8 cellular contexts compared by ENCODE assay signal in the genomic region with DNA sequence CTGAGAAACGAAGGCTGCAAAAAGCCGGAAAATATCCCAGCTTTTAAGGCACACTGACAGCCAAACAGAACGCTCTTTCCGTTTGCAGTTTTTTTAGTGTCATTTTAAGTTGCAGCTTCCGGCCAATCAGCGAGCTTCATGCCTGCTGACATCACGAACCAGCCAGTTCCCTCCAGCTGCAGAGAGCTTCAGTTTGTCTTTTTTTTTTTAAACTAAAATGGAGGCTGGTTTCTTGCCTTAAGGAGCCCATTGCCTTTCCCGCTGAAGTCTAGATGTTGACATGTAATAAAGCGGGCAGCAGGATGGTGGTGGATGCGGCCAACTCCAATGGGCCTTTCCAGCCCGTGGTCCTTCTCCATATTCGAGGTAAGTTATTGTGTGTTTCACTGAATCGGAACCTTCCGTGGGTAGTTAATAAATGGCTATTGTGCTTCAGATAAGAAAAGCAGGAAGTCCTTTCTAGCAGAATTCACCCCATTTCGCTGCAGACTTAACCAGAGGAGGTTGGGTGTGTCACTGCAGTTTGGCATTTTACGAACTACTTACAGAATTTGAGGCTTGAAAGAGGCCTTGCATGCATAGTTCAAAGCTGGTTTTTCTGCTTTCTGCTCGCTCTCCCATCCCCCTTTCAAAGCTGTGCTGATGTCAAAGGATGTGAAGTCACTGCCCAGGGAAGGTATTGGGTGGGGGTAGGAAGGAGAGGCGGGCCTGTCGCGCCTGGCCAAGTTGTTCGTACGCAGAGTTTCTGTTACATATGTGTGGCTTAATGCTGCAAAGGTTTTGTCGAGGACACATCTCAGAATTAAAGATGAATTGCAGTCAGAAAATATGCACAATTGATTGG. TPM values are rescaled to one million over a fixed set of nuclear protein-coding genes. Genes with fewer than 3 reads are reported as not detected.
DNase-seq lines count a peak whose midpoint lies in the region; ATAC-seq and TF ChIP-seq lines count a peak whose summit lies in the region.

No MANE protein-coding gene starts in this region.

- WGBS in esophagus squamous epithelium, 2 donors, result 0% methylated on average over 21 to 23 of the region's 23 CpGs

- peak overlapping the region; percentile 82 for H3K9ac ChIP-seq in KMS-11

- peaks cover 52% of the 10 kb centered on the region for H3K79me2 ChIP-seq in DOHH2 (ENCODE audit: control insufficient read depth, low read length)
- H3K79me2 ChIP-seq in KMS-11 (ENCODE audit: insufficient read depth, low read depth), result peaks cover 47% of the 10 kb centered on the region

- H3K36me3 ChIP-seq in DOHH2 (ENCODE audit: control insufficient read depth, low read length), result peaks cover 46% of the 10 kb centered on the region
- no peaks in the 10 kb centered on the region for H3K36me3 ChIP-seq in KMS-11 (ENCODE audit: insufficient read depth)
- peaks cover 6% of the 10 kb centered on the region; the same call in 1 of the 2 replicates for H3K36me3 ChIP-seq in Panc1 (ENCODE audit: control insufficient read depth, insufficient read depth, low read length)
- peaks cover 0 to 12% (median 0%) of the 10 kb centered on the region in 3 donors for H3K36me3 ChIP-seq in esophagus squamous epithelium
- H3K36me3 ChIP-seq in muscle layer of duodenum (ENCODE audit: control insufficient read depth in 1 of 2, insufficient read depth in 2 of 2, low read length in 2 of 2), result peaks cover 0 to 10% of the 10 kb centered on the region in 2 donors

- POLR2A ChIA-PET in Panc1 (lab: Charles Lee), result interaction anchor here (0.6 to 1.0 kb wide), 8 partner anchors 12 to 203 kb away, joined by 3 to 8 read pairs (median 4); no protein-coding TSS in a partner anchor

- intact Hi-C loops in Panc1 (cut with micrococcal nuclease; ENCODE audit: unreplicated experiment) (no loop called here), esophagus squamous epithelium (cut with DNase I) (no loop called here)

- CTCF ChIA-PET in Panc1 (lab: Charles Lee), result interaction anchor here (0.6 to 0.7 kb wide), 3 partner anchors 71 to 219 kb away, joined by 4 to 8 read pairs (median 8); no protein-coding TSS in a partner anchor

- peaks cover 10% of the 10 kb centered on the region; the same call in 1 of the 2 replicates for H3F3A ChIP-seq in DOHH2 (ENCODE audit: control insufficient read depth, insufficient read depth)

- TSS peak; percentile 84 for BruUV-seq in Panc1 (replicated peaks; lab: Mats Ljungman, UMichigan)

- peak overlapping the region; percentile 39; the same call in 1 of the 2 replicates for H2AFZ ChIP-seq in KMS-11 (ENCODE audit: low read depth)

- ATAC-seq in GM21825 (IDR thresholded peaks at IDR 0.05; ENCODE audit: unreplicated experiment) (peak; percentile 77), Panc1 (peak; percentile 98)

- H4K20me1 ChIP-seq in DOHH2 (ENCODE audit: control insufficient read depth, insufficient read depth, low read depth, low read length), result peaks cover 22% of the 10 kb centered on the region; the same call in 1 of the 2 replicates
- no peaks in the 10 kb centered on the region for H4K20me1 ChIP-seq in KMS-11 (ENCODE audit: insufficient read depth)

- peak; percentile 86 for DNase-seq in Panc1 (ENCODE audit: low read depth, low spot score)
- DNase-seq in activated T-helper 1 cell treated with Interleukin-2 at 50 U/mL for 16 hours (ENCODE audit: low read depth), result peak; percentile 74
- peak; percentile 44 for DNase-seq in esophagus squamous epithelium (lab: John Stamatoyannopoulos, UW)
- peak; percentile 80 for DNase-seq in stimulated activated naive CD4-positive, alpha-beta T cell treated with Interleukin-2 at 50 U/mL for 16 hours (lab: John Stamatoyannopoulos, UW)

- H3K4me3 ChIP-seq in DOHH2 (ENCODE audit: low read length) (peak overlapping the region; percentile 75), KMS-11 (IDR thresholded peaks at IDR 0.05; ENCODE audit: insufficient read depth, low read depth, low read length) (no peak overlapping the region), Panc1 (ENCODE audit: low read depth in 2 of 2, low read length in 2 of 2) (peak overlapping the region; percentile 89 to 98), esophagus squamous epithelium (peak overlapping the region; percentile 46 to 71 (median 60)), muscle layer of duodenum (ENCODE audit: low read depth in 1 of 2, low read length in 2 of 2) (peak overlapping the region; percentile 76 to 98)

- H3K9me3 ChIP-seq in DOHH2 (ENCODE audit: control insufficient read depth, insufficient read depth, low read length), result no peaks in the 10 kb centered on the region
- no peaks in the 10 kb centered on the region for H3K9me3 ChIP-seq in Panc1 (ENCODE audit: control insufficient read depth, insufficient read depth, low read depth, low read length)
- no peaks in the 10 kb centered on the region for H3K9me3 ChIP-seq in esophagus squamous epithelium
- H3K9me3 ChIP-seq in muscle layer of duodenum (ENCODE audit: control insufficient read depth in 1 of 2, low read length in 2 of 2), result no peaks in the 10 kb centered on the region

- H3K9me2 ChIP-seq in DOHH2 (replicated peaks; ENCODE audit: control insufficient read depth, low read length), result no peaks in the 10 kb centered on the region

- in situ Hi-C loops in Panc1 (cut with HindIII; ENCODE audit: low pct_unique_long_range_greater_than_20kb, low sequenced_read_pairs), result no loop called here

- H3K4me2 ChIP-seq in DOHH2 (ENCODE audit: low read length) (peak overlapping the region; percentile 79), KMS-11 (peak overlapping the region; percentile 99)

- TF ChIP-seq CTCF in DOHH2 (IDR thresholded peaks at IDR 0.05; ENCODE audit: low read depth, low read length, poor library complexity, severe bottlenecking) (no peak), KMS-11 (conservative IDR thresholded peaks at IDR 0.05; ENCODE audit: low read depth, low read length) (no peak; the same call in 1 of the 2 replicates), Panc1 (IDR thresholded peaks at IDR 0.05) (no peak), esophagus squamous epithelium (IDR thresholded peaks at IDR 0.05) (no peak)

- TF ChIP-seq POLR2A in esophagus squamous epithelium (IDR thresholded peaks at IDR 0.05), result peak in 3 of 4 donors; percentile 44 to 90 (median 45)

- H3K27ac ChIP-seq in DOHH2 (ENCODE audit: low read depth, low read length) (peak overlapping the region; percentile 88), KMS-11 (peak overlapping the region; percentile 95), Panc1 (ENCODE audit: low read length) (peak overlapping the region; percentile 97), esophagus squamous epithelium (peak overlapping the region; percentile 94 to 100 (median 96)), muscle layer of duodenum (ENCODE audit: low read length) (peak overlapping the region; percentile 100)

- H3K4me1 ChIP-seq in DOHH2 (ENCODE audit: control insufficient read depth, low read length), result peaks cover 55% of the 10 kb centered on the region
- peaks cover 47% of the 10 kb centered on the region for H3K4me1 ChIP-seq in KMS-11 (ENCODE audit: low read depth, poor library complexity, severe bottlenecking)
- H3K4me1 ChIP-seq in Panc1 (ENCODE audit: control insufficient read depth, insufficient read depth, low read length), result peaks cover 29% of the 10 kb centered on the region
- H3K4me1 ChIP-seq in esophagus squamous epithelium, result peaks cover 28 to 60% (median 30%) of the 10 kb centered on the region in 3 donors
- peaks cover 17 to 37% of the 10 kb centered on the region in 2 donors for H3K4me1 ChIP-seq in muscle layer of duodenum (ENCODE audit: control insufficient read depth in 1 of 2, insufficient read depth in 2 of 2, low read length in 2 of 2)

- H3K27me3 ChIP-seq in DOHH2 (ENCODE audit: control insufficient read depth, low read length), result no peaks in the 10 kb centered on the region
- no peaks in the 10 kb centered on the region for H3K27me3 ChIP-seq in KMS-11 (ENCODE audit: insufficient read depth, low read depth)
- no peaks in the 10 kb centered on the region for H3K27me3 ChIP-seq in Panc1 (ENCODE audit: control insufficient read depth, insufficient read depth, low read length)
- no peaks in the 10 kb centered on the region for H3K27me3 ChIP-seq in esophagus squamous epithelium
- H3K27me3 ChIP-seq in muscle layer of duodenum (ENCODE audit: low read depth, low read length), result no peaks in the 10 kb centered on the region

RNA-seq across cellular contexts. Expression of a gene that starts 48.4 kb away (rescaled TPM):
- total RNA-seq in Panc1 (2021; ENCODE audit: unreplicated experiment), result 80.3 TPM
- polyA plus RNA-seq in Panc1 (2012; ENCODE audit: insufficient read length), result 35.3 TPM
- 10 to 100 TPM; 66.3 to 92.3 (median 83.4) TPM for total RNA-seq in esophagus squamous epithelium
